ENCODE assay signal across 8 cellular contexts in the genomic region with DNA sequence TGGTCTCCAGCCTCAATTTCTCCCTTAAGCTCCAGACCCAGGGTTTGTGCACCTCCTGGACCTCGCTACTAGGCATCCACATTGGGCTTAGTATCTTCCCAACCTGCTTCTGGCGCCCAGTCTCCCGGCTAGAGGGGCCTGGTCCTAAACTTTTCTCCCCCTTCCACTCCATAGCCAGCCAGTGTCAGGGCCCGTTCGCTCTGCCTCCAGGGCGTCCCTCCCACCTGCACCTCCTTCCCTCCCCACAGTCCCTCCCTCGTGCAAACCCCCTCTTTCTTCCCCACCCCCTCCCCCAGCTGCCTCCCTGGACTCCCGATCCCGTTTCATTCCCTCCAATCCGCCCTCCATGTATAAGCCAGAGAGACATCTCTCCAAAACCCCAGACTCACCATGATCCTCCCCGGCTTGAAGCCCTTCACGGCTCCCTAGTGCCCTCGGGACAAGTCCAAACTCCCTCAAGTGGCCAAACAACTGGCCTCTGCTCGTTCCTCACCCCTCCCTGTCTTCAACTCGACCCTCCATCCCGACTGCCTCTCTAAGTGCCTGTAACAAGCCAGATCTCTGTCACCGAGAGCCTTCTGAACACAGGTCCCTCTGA. TPM values are rescaled to one million over a fixed set of nuclear protein-coding genes. Genes with fewer than 3 reads are reported as not detected.
DNase-seq lines count a peak whose midpoint lies in the region; ATAC-seq and TF ChIP-seq lines count a peak whose summit lies in the region.

No MANE protein-coding gene starts in this region.

- peak; percentile 20 for DNase-seq in Calu3
- DNase-seq in left ventricle myocardium superior, result peak; percentile 38
- peak; percentile 14 to 34 for DNase-seq in gastrocnemius medialis
- DNase-seq in COLO829 (ENCODE audit: low spot score), result no peak
- no peak for DNase-seq in NCI-H1694 treated with DMSO at 0.1 percent for 48 hours (lab: John Stamatoyannopoulos, UW)
- DNase-seq in activated gamma-delta T cell (lab: John Stamatoyannopoulos, UW), result no peak

- peaks cover 45% of the 10 kb centered on the region for H3K36me3 Mint-ChIP-seq in Calu3 (ENCODE audit: insufficient read depth, unreplicated experiment)
- no peaks in the 10 kb centered on the region for H3K36me3 Mint-ChIP-seq in activated naive CD8-positive, alpha-beta T cell

- peaks cover 13% of the 10 kb centered on the region for H3K4me1 ChIP-seq in HUES6 (ENCODE audit: control insufficient read depth, insufficient read depth, low read length)
- H3K4me1 ChIP-seq in gastrocnemius medialis, result peaks cover 31 to 48% of the 10 kb centered on the region in 2 donors

- in situ Hi-C loops in gastrocnemius medialis (cut with MboI; ENCODE audit: low sequenced_read_pairs in 4 of 4), result loop anchor here in 3 of 4 donors (10.0 to 25.0 kb wide), 3 partner anchors 54 to 196 kb away; partner anchors contain the start of genes EID2B (in 3 of the 3), EID2 (in 2 of the 3), MED29 (in 1 of the 3) and PAF1 (in 1 of the 3)

- H3K27ac ChIP-seq in HUES6 (ENCODE audit: low read depth, low read length) (no peak overlapping the region; the same call in 1 of the 2 replicates), gastrocnemius medialis (peak overlapping the region; percentile 84 to 92 (median 89))

- H3K4me3 Mint-ChIP-seq in Calu3 (ENCODE audit: low read depth, unreplicated experiment), result peak overlapping the region; percentile 87
- peak overlapping the region; percentile 98 for H3K4me3 Mint-ChIP-seq in activated naive CD8-positive, alpha-beta T cell

- H3K27me3 ChIP-seq in HUES6 (ENCODE audit: control insufficient read depth, insufficient read depth, low read length) (no peaks in the 10 kb centered on the region; the same call in 1 of the 2 replicates), gastrocnemius medialis (no peaks in the 10 kb centered on the region)

- peak overlapping the region; percentile 78 for H3K9ac ChIP-seq in HUES6 (ENCODE audit: low read length)

- H3K9me3 Mint-ChIP-seq in Calu3 (ENCODE audit: low read depth, unreplicated experiment), result no peaks in the 10 kb centered on the region
- H3K9me3 Mint-ChIP-seq in activated naive CD8-positive, alpha-beta T cell (ENCODE audit: low read depth), result no peaks in the 10 kb centered on the region

- TF ChIP-seq CTCF in Calu3 (IDR thresholded peaks at IDR 0.05; ENCODE audit: unreplicated experiment) (no peak), gastrocnemius medialis (IDR thresholded peaks at IDR 0.05 in 4 of 5, conservative IDR thresholded peaks at IDR 0.05 in 1 of 5) (no peak)

- no peaks in the 10 kb centered on the region for H3K9me3 ChIP-seq in HUES6 (ENCODE audit: control insufficient read depth, insufficient read depth, low read depth, low read length)
- H3K9me3 ChIP-seq in gastrocnemius medialis, result no peaks in the 10 kb centered on the region

- intact Hi-C loops in Calu3 (cut with micrococcal nuclease; ENCODE audit: unreplicated experiment) (no loop called here), left ventricle myocardium superior (cut with micrococcal nuclease) (no loop called here), gastrocnemius medialis (cut with DNase I; ENCODE audit: low total_unique reads) (loop anchor here (5.0 kb wide), 3 partner anchors 141 to 439 kb away; partner anchors contain the start of gene TIMM50)

- peaks cover 9% of the 10 kb centered on the region; the same call in 1 of the 2 replicates for H3K36me3 ChIP-seq in HUES6 (ENCODE audit: control insufficient read depth, insufficient read depth, low read length)
- no peaks in the 10 kb centered on the region for H3K36me3 ChIP-seq in gastrocnemius medialis

- H3K4me1 Mint-ChIP-seq in Calu3 (ENCODE audit: low read depth, unreplicated experiment), result peaks cover 52% of the 10 kb centered on the region
- peaks cover 70% of the 10 kb centered on the region for H3K4me1 Mint-ChIP-seq in activated naive CD8-positive, alpha-beta T cell (ENCODE audit: low read depth)

- no TSS peak for BruUV-seq in Calu3 (replicated peaks; lab: Mats Ljungman, UMichigan)

- CTCF ChIA-PET in Calu3 (lab: Charles Lee), result interaction anchor here (1.7 kb wide), 1 partner anchor 94 kb away, joined by 5 read pairs; the partner anchor contains the start of gene RPS16

- no peak for TF ChIP-seq POLR2A in gastrocnemius medialis (IDR thresholded peaks at IDR 0.05)

- peaks cover 23% of the 10 kb centered on the region for H3K27me3 Mint-ChIP-seq in Calu3 (ENCODE audit: unreplicated experiment)
- H3K27me3 Mint-ChIP-seq in activated naive CD8-positive, alpha-beta T cell, result no peaks in the 10 kb centered on the region

- H3K4me3 ChIP-seq in HUES6 (ENCODE audit: low read depth, low read length) (peak overlapping the region; percentile 86), gastrocnemius medialis (peak overlapping the region; percentile 60 to 91 (median 83))

- H3K27ac Mint-ChIP-seq in Calu3 (ENCODE audit: unreplicated experiment), result peak overlapping the region; percentile 78
- peak overlapping the region; percentile 96 for H3K27ac Mint-ChIP-seq in activated naive CD8-positive, alpha-beta T cell

- ATAC-seq in left ventricle myocardium superior, result peak; percentile 17
- peak; percentile 16 to 25 for ATAC-seq in gastrocnemius medialis

RNA-seq across cellular contexts. Expression of gene SAMD4B, which starts 1.0 kb away (rescaled TPM):
- 214 and 237 TPM in 2 replicates for total RNA-seq in Calu3 (2022)
- 50.7 TPM for total RNA-seq in left ventricle myocardium superior
- total RNA-seq in gastrocnemius medialis, result 10 to 100 TPM; 30.9 to 63.7 (median 59.2) TPM

RNA-seq across cellular contexts. Expression of gene GMFG, which starts 5.4 kb away (rescaled TPM):
- total RNA-seq in Calu3 (2022) (not detected in 2 replicates), left ventricle myocardium superior (18.5 TPM), gastrocnemius medialis (1 to 10 TPM; 2.3 to 5.4 (median 3.7) TPM)

RNA-seq across cellular contexts. Expression of gene LRFN1, which starts 20.6 kb away (rescaled TPM):
- total RNA-seq in Calu3 (2022) (4.0 and 5.6 TPM in 2 replicates), left ventricle myocardium superior (0.35 TPM), gastrocnemius medialis (under 1 TPM in 1 of 4 donors, not detected in 3; 0.26 TPM)

RNA-seq across cellular contexts. Expression of gene IFNL1, which starts 45.0 kb away (rescaled TPM):
- 1.0 and 1.1 TPM in 2 replicates for total RNA-seq in Calu3 (2022)
- total RNA-seq in left ventricle myocardium superior, result not detected
- not detected for total RNA-seq in gastrocnemius medialis

RNA-seq across cellular contexts. Expression of gene PAF1, which starts 49.7 kb away (rescaled TPM):
- total RNA-seq in Calu3 (2022) (64.3 and 72.7 TPM in 2 replicates), left ventricle myocardium superior (34.8 TPM), gastrocnemius medialis (10 to 100 TPM; 48.1 to 65.3 (median 50.2) TPM)

Comparison
In these comparisons a context has a peak if more than half of its experiments do, and no peak if none do; other contexts are left out.
1. DNase-seq: peak in Calu3 (single experiment), left ventricle myocardium superior (single experiment) and gastrocnemius medialis (2 of 2); none in COLO829 (single experiment), NCI-H1694 treated with DMSO at 0.1 percent for 48 hours (single experiment) and activated gamma-delta T cell (single experiment).